ENCODE assay signal across 8 cellular contexts in the genomic region with DNA sequence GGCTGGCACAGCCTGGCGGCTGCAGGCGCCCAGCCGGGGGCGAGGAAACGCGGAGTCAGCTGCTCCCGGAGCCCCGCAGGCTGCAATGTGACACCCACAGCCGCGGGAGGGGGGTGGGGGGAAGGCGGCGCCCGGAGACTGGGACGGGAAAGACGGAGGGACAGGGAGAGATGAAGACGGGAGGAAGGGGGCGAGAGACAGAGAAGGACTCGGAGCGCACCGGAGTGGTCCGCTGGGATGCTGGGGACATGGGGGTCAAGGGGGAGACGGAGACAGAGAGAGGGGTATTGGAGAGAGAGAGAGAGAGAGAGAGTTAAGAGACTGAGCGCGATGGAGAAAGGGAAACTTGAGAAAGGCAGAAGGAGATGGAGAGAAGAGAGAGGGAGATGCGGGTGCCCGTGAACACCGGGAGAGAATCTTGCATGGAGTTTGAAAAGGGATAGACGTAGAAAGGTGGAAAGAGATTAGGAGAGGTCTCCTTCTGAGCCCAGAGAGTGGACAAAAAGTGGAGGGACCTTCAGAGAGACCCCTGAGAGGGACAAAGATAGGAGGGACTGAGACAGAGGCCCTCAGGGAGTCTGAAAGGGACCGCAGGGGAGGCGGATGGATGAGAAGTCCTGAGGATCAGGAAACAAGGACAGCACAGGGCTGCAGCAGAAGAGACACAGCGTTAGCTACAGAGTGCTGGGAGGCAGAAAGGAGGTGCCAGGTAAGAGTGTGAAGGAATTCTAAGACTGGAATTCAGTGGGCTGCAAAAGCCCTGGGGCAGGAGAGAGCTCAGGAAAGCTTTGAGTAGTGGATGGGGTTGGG. TPM values are rescaled to one million over a fixed set of nuclear protein-coding genes. Genes with fewer than 3 reads are reported as not detected.
DNase-seq lines count a peak whose midpoint lies in the region; ATAC-seq, FAIRE-seq and TF ChIP-seq lines count a peak whose summit lies in the region.

No MANE protein-coding gene starts in this region.

- H3K4me3 ChIP-seq in fibroblast of lung (replicated peaks in 1 of 4; ENCODE audit: control extremely low read depth in 1 of 4, insufficient read depth in 1 of 4, low read depth in 3 of 4, low read length in 4 of 4) (peak overlapping the region; percentile 62 to 66 (median 64)), neural cell (ENCODE audit: low read length) (peak overlapping the region; percentile 73)

- no peaks in the 10 kb centered on the region for H3F3A ChIP-seq in neural cell (ENCODE audit: insufficient read depth, low read length, poor library complexity, severe bottlenecking)

- H3K4me2 ChIP-seq in fibroblast of lung (ENCODE audit: extremely low read depth, insufficient read depth, low read length) (peak overlapping the region; percentile 93), neural cell (ENCODE audit: low read length) (peak overlapping the region; percentile 59)

- H4K20me1 ChIP-seq in fibroblast of lung (ENCODE audit: control insufficient read depth, extremely low read depth, insufficient read depth, low read length) (no peaks in the 10 kb centered on the region), neural cell (ENCODE audit: insufficient read depth) (no peaks in the 10 kb centered on the region)

- FAIRE-seq in H54 (lab: Jason Lieb, UNC) (no peak), GM12892 (lab: Jason Lieb, UNC) (no peak)

- no peaks in the 10 kb centered on the region for H3K27me3 ChIP-seq in fibroblast of lung (ENCODE audit: control insufficient read depth, insufficient read depth, low read length)
- peaks cover 25% of the 10 kb centered on the region for H3K27me3 ChIP-seq in neural cell (ENCODE audit: insufficient read depth, low read depth, low read length)

- H3K79me2 ChIP-seq in fibroblast of lung (ENCODE audit: control insufficient read depth, insufficient read depth, low read length) (no peaks in the 10 kb centered on the region), neural cell (replicated peaks; ENCODE audit: insufficient read depth, low read length) (no peaks in the 10 kb centered on the region)

- no peaks in the 10 kb centered on the region for H3K9me2 ChIP-seq in neural cell (ENCODE audit: insufficient read depth, low read length)

- TF ChIP-seq CTCF in fibroblast of lung (conservative IDR thresholded peaks at IDR 0.05 in 1 of 2, IDR thresholded peaks at IDR 0.05 in 1 of 2; ENCODE audit: low read depth in 1 of 2, low read length in 2 of 2), result no peak
- no peak for TF ChIP-seq CTCF in neural cell (IDR thresholded peaks at IDR 0.05; ENCODE audit: poor library complexity, severe bottlenecking)

- H3K4me1 ChIP-seq in fibroblast of lung (ENCODE audit: control insufficient read depth, extremely low read depth, insufficient read depth, low read length), result peaks cover 3% of the 10 kb centered on the region

- TF ChIP-seq POLR2A in H54 (IDR thresholded peaks at IDR 0.05; ENCODE audit: low read depth, low read length) (no peak), GM12892 (IDR thresholded peaks at IDR 0.05; ENCODE audit: low read depth, low read length) (no peak)

- TF ChIP-seq EP300 in neural cell (conservative IDR thresholded peaks at IDR 0.05; ENCODE audit: poor library complexity, severe bottlenecking), result no peak

- H3K36me3 ChIP-seq in fibroblast of lung (ENCODE audit: control insufficient read depth, insufficient read depth, low read length), result peaks cover 9% of the 10 kb centered on the region
- no peaks in the 10 kb centered on the region for H3K36me3 ChIP-seq in neural cell (ENCODE audit: insufficient read depth, low read length)

- H3K9me3 ChIP-seq in fibroblast of lung (ENCODE audit: control insufficient read depth, insufficient read depth, low read depth, low read length) (no peaks in the 10 kb centered on the region), neural cell (ENCODE audit: low read length) (no peaks in the 10 kb centered on the region)

- ATAC-seq in SK-N-SH treated with all-trans-retinoic acid at 6 μM for 48 hours (peak; percentile 13; the same call in 2 of the 3 replicates), HG02571 (IDR thresholded peaks at IDR 0.05; ENCODE audit: unreplicated experiment) (no peak), GM18868 (IDR thresholded peaks at IDR 0.05; ENCODE audit: unreplicated experiment) (no peak)

- DNase-seq in H54 (ENCODE audit: insufficient read length, low spot score) (peak; percentile 65), fibroblast of lung (ENCODE audit: low read depth in 2 of 2) (peak; percentile 28 to 32), DMS153 (lab: John Stamatoyannopoulos, UW) (no peak), GM12892 (ENCODE audit: insufficient read length) (no peak)

- H3K27ac ChIP-seq in fibroblast of lung (ENCODE audit: insufficient read depth, low read length) (no peak overlapping the region), neural cell (ENCODE audit: low read length) (no peak overlapping the region)

- TF ChIP-seq RAD21 in neural cell (conservative IDR thresholded peaks at IDR 0.05), result no peak

- H2AFZ ChIP-seq in fibroblast of lung (ENCODE audit: low read length) (peak overlapping the region; percentile 71), neural cell (ENCODE audit: low read depth, low read length) (peak overlapping the region; percentile 27)

- no peak overlapping the region for H3K9ac ChIP-seq in fibroblast of lung (ENCODE audit: insufficient read depth, low read length)
- H3K9ac ChIP-seq in neural cell (ENCODE audit: low read length), result peak overlapping the region; percentile 45

TF ChIP-seq in SK-N-SH treated with all-trans-retinoic acid at 6 μM for 48 hours, 23 proteins besides CTCF, POLR2A, EP300 and RAD21:
- TF ChIP-seq GLIS3 (CRISPR knock-in tag; IDR thresholded peaks at IDR 0.05) (no peak), RARB (CRISPR knock-in tag; IDR thresholded peaks at IDR 0.05) (no peak), ZFP3 (CRISPR knock-in tag; IDR thresholded peaks at IDR 0.05) (no peak), ISL1 (CRISPR knock-in tag; IDR thresholded peaks at IDR 0.05) (no peak), ZNF8 (CRISPR knock-in tag; IDR thresholded peaks at IDR 0.05) (no peak), ARNTL (CRISPR knock-in tag; IDR thresholded peaks at IDR 0.05; ENCODE audit: borderline replicate concordance, low read depth) (no peak)
TF ChIP-seq in SK-N-SH treated with all-trans-retinoic acid at 6 μM for 48 hours: peak in this region for 0.

TF ChIP-seq in neural cell, 6 proteins besides CTCF, POLR2A, EP300 and RAD21:
- TF ChIP-seq, protein P1, sequence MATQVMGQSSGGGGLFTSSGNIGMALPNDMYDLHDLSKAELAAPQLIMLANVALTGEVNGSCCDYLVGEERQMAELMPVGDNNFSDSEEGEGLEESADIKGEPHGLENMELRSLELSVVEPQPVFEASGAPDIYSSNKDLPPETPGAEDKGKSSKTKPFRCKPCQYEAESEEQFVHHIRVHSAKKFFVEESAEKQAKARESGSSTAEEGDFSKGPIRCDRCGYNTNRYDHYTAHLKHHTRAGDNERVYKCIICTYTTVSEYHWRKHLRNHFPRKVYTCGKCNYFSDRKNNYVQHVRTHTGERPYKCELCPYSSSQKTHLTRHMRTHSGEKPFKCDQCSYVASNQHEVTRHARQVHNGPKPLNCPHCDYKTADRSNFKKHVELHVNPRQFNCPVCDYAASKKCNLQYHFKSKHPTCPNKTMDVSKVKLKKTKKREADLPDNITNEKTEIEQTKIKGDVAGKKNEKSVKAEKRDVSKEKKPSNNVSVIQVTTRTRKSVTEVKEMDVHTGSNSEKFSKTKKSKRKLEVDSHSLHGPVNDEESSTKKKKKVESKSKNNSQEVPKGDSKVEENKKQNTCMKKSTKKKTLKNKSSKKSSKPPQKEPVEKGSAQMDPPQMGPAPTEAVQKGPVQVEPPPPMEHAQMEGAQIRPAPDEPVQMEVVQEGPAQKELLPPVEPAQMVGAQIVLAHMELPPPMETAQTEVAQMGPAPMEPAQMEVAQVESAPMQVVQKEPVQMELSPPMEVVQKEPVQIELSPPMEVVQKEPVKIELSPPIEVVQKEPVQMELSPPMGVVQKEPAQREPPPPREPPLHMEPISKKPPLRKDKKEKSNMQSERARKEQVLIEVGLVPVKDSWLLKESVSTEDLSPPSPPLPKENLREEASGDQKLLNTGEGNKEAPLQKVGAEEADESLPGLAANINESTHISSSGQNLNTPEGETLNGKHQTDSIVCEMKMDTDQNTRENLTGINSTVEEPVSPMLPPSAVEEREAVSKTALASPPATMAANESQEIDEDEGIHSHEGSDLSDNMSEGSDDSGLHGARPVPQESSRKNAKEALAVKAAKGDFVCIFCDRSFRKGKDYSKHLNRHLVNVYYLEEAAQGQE (IDR thresholded peaks at IDR 0.05; ENCODE audit: borderline replicate concordance), result no peak
- TF ChIP-seq TAF1 (IDR thresholded peaks at IDR 0.05; ENCODE audit: low read depth) (no peak), EZH2 (IDR thresholded peaks at IDR 0.05; ENCODE audit: borderline replicate concordance, insufficient read depth, low read length, poor library complexity, severe bottlenecking) (no peak), MXI1 (conservative IDR thresholded peaks at IDR 0.05; ENCODE audit: poor library complexity, severe bottlenecking) (no peak), SMC3 (conservative IDR thresholded peaks at IDR 0.05; ENCODE audit: poor library complexity) (no peak), POLR2AphosphoS5 (IDR thresholded peaks at IDR 0.05) (no peak)

RNA-seq across cellular contexts. Expression of gene SCN1B, which starts 1.0 kb away (rescaled TPM):
- 14.1 and 14.5 TPM in 2 replicates for total RNA-seq in fibroblast of lung
- 11.0 and 17.5 TPM in 2 replicates for polyA plus RNA-seq in fibroblast of lung
- 12.6 and 21.7 TPM in 2 replicates for polyA plus RNA-seq in fibroblast of lung (2012)
- 12.3 and 35.1 TPM in 2 replicates for polyA minus RNA-seq in fibroblast of lung (ENCODE audit: low replicate concordance)
- 1.5 and 3.1 TPM in 2 replicates for polyA plus RNA-seq in neural cell
- polyA minus RNA-seq in neural cell, result 0.93 and 1.9 TPM in 2 replicates
- polyA plus RNA-seq in GM12892 (2012; ENCODE audit: missing spikeins), result 0.40 TPM

RNA-seq across cellular contexts. Expression of gene HPN, which starts 10.2 kb away (rescaled TPM):
- 0.33 and 0.51 TPM in 2 replicates for total RNA-seq in fibroblast of lung
- polyA plus RNA-seq in fibroblast of lung (not detected in 2 replicates), neural cell (0.15 TPM in 1 of 2 replicates, not detected in the other)
- polyA plus RNA-seq in fibroblast of lung (2012), result 0.14 TPM in 1 of 2 replicates, not detected in the other
- polyA minus RNA-seq in fibroblast of lung (ENCODE audit: low replicate concordance) (0.67 TPM in 1 of 2 replicates, not detected in the other), neural cell (not detected in 2 replicates)
- not detected for polyA plus RNA-seq in GM12892 (2012; ENCODE audit: missing spikeins)

RNA-seq across cellular contexts. Expression of gene GRAMD1A, which starts 31.2 kb away (rescaled TPM):
- total RNA-seq in fibroblast of lung, result 22.3 and 24.4 TPM in 2 replicates
- polyA plus RNA-seq in fibroblast of lung (21.4 and 29.0 TPM in 2 replicates), neural cell (19.0 and 25.8 TPM in 2 replicates)
- polyA plus RNA-seq in fibroblast of lung (2012), result 30.2 and 36.7 TPM in 2 replicates
- polyA minus RNA-seq in fibroblast of lung (ENCODE audit: low replicate concordance) (52.9 and 58.0 TPM in 2 replicates), neural cell (40.2 and 45.1 TPM in 2 replicates)
- 44.0 TPM for polyA plus RNA-seq in GM12892 (2012; ENCODE audit: missing spikeins)

Comparison
In these comparisons a context has a peak if more than half of its experiments do, and no peak if none do; other contexts are left out.
1. DNase-seq: peak in H54 (single experiment) and fibroblast of lung (2 of 2); none in DMS153 (single experiment) and GM12892 (single experiment).